In genomic region chr10:77925795-77926565, GRCh38 we compare ENCODE assay signal across 8 cellular contexts. TPM values are rescaled to one million over a fixed set of nuclear protein-coding genes. Genes with fewer than 3 reads are reported as not detected.
DNase-seq lines count a peak whose midpoint lies in the region; ATAC-seq and TF ChIP-seq lines count a peak whose summit lies in the region.

No MANE protein-coding gene starts in this region.

- ATAC-seq in GM21528 (IDR thresholded peaks at IDR 0.05; ENCODE audit: low FRiP score, unreplicated experiment) (peak; percentile 45), right cardiac atrium (peak; percentile 55 to 68), GM18519 (IDR thresholded peaks at IDR 0.05; ENCODE audit: low FRiP score, unreplicated experiment) (no peak)

- intact Hi-C loops in right cardiac atrium (cut with DNase I) = loop anchor here in 1 of 4 donors (5.0 kb wide), 1 partner anchor 74 kb away; no protein-coding TSS in a partner anchor
- intact Hi-C loops in prostate gland (cut with DNase I) = loop anchor here (1.0 to 2.0 kb wide), 2 partner anchors 43 to 79 kb away; no protein-coding TSS in a partner anchor

- H3K4me3 ChIP-seq in adipocyte (ENCODE audit: low read length) (peak overlapping the region; percentile 91), right cardiac atrium (ENCODE audit: low read length) (peak overlapping the region; percentile 92), prostate gland (peak overlapping the region; percentile 58 to 84)

- no peak overlapping the region for H3K27ac ChIP-seq in right cardiac atrium (ENCODE audit: low read length)
- peak overlapping the region; percentile 93 to 95 for H3K27ac ChIP-seq in prostate gland

- H3K36me3 ChIP-seq in adipocyte (ENCODE audit: control insufficient read depth, insufficient read depth, low read length, severe bottlenecking) = no peaks in the 10 kb centered on the region
- H3K36me3 ChIP-seq in prostate gland = no peaks in the 10 kb centered on the region

- H3K9ac ChIP-seq in adipocyte (ENCODE audit: low read length) = peak overlapping the region; percentile 93

- H3K27me3 ChIP-seq in adipocyte (replicated peaks; ENCODE audit: control insufficient read depth, insufficient read depth, low read length) = no peaks in the 10 kb centered on the region
- no peaks in the 10 kb centered on the region for H3K27me3 ChIP-seq in right cardiac atrium (ENCODE audit: control insufficient read depth, insufficient read depth)
- no peaks in the 10 kb centered on the region for H3K27me3 ChIP-seq in prostate gland (replicated peaks; ENCODE audit: insufficient read depth)

- H3K4me1 ChIP-seq in adipocyte (ENCODE audit: control insufficient read depth, insufficient read depth, low read length) (peaks cover 22% of the 10 kb centered on the region), right cardiac atrium (ENCODE audit: control insufficient read depth, insufficient read depth, low read length) (peaks cover 4% of the 10 kb centered on the region), prostate gland (replicated peaks) (peaks cover 4% of the 10 kb centered on the region)

- peak; percentile 55 for TF ChIP-seq POLR2A in prostate gland (IDR thresholded peaks at IDR 0.05)

- DNase-seq in EH (ENCODE audit: low read depth) (peak; percentile 49), M059J (ENCODE audit: low read depth) (peak; percentile 44), adipocyte (ENCODE audit: low read depth) (peak; percentile 68), right cardiac atrium (peak; percentile 53 to 83 (median 78)), prostate gland (ENCODE audit: low spot score) (peak; percentile 73), inferior parietal cortex (ENCODE audit: extremely low spot score) (no peak)

- WGBS in right cardiac atrium = under 1% methylated on average over 73 of the region's 73 CpGs
- WGBS in prostate gland = 1% methylated on average over 60 of the region's 73 CpGs

- no peaks in the 10 kb centered on the region for H3K9me3 ChIP-seq in adipocyte (ENCODE audit: control insufficient read depth, low read length)
- no peaks in the 10 kb centered on the region for H3K9me3 ChIP-seq in right cardiac atrium (ENCODE audit: control insufficient read depth, low read length)
- no peaks in the 10 kb centered on the region for H3K9me3 ChIP-seq in prostate gland

- peak in 3 of 4 experiments; percentile 2 to 31 (median 10) for TF ChIP-seq CTCF in prostate gland (IDR thresholded peaks at IDR 0.05)

RNA-seq across cellular contexts. Expression of gene DLG5, which starts 0.6 kb away (rescaled TPM):
- total RNA-seq in M059J (2014; rRNA removed; shearing (Covaris generic)) = 10.4 and 19.5 TPM in 2 replicates
- 10 to 100 TPM; 10.9 to 14.3 (median 12.6) TPM for total RNA-seq in right cardiac atrium
- polyA plus RNA-seq in right cardiac atrium = 6.6 TPM
- 100 to 1,000 TPM in 1 of 2 donors, 10 to 100 TPM in 1; 72.3 to 134 TPM for total RNA-seq in prostate gland
